In the genomic region with DNA sequence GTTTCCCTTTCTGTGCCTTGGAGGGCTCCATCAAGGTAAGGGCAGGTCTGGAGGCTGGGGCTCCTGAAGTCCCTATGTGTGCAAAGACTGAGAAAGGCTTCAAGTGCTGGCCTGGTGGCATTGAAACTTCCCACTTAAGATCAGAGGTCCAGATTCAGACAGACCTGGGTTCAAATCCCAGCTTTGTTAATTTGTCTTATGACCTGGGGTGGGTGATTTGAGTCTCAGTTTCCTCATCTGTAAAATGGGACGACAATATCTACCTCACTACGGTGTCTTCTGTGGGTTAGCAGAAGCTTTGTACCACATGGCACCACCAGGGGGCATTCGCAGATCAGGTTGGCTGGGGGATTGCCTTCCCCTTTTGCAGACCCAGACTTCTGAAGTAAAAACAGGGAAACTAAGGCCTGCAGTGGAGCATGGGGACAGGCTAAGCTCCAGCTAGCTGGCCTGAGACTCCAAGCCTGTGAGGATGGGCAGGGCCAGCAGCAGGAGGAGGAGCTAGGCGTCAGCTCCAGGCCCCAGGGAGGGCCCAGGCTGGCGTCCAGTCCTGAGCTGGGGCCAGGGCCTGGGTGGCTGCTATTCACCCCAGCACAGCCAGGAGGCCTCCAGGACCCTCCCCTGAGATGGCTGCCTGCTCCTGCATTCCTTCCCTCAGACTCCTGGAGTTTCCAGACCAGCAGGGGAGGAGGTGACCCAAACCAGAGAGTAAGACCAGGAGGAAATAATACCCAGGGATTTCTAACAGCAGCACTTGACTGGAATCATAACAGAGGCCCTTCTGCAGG, we compare ENCODE assay signal across 8 cellular contexts. TPM values are rescaled to one million over a fixed set of nuclear protein-coding genes. Genes with fewer than 3 reads are reported as not detected.
DNase-seq lines count a peak whose midpoint lies in the region; ATAC-seq and TF ChIP-seq lines count a peak whose summit lies in the region.

No MANE protein-coding gene starts in this region.

- 16 to 17% methylated on average over 5 of the region's 5 CpGs for WGBS in tibial nerve, 2 donors

- peaks cover 7 to 59% (median 27%) of the 10 kb centered on the region in 4 donors for H3K4me1 ChIP-seq in tibial nerve

- peak overlapping the region; percentile 69 for H3K27ac Mint-ChIP-seq in T-helper 1 cell treated with Interleukin-12 subunit alpha and Interleukin-12 subunit beta and Interleukin-4 antibody, amounts not matched to agents 30 μg/mL and 1 μg/mL, for 36 hours

- TF ChIP-seq CTCF in tibial nerve (IDR thresholded peaks at IDR 0.05): peak; percentile 66 to 93 (median 86)

- intact Hi-C loops in left cardiac atrium (cut with DNase I): loop anchor here (1.0 to 5.0 kb wide), 2 partner anchors 99 kb away; partner anchors contain the start of gene RNF215 (in 2 of the 2)
- intact Hi-C loops in posterior cingulate gyrus (cut with DNase I): loop anchor here (1.0 to 2.0 kb wide), 2 partner anchors 39 to 99 kb away; partner anchors contain the start of genes RNF215 and TBC1D10A

- peak; percentile 34 to 86 for TF ChIP-seq EP300 in tibial nerve (IDR thresholded peaks at IDR 0.05)

- no peaks in the 10 kb centered on the region for H3K27me3 Mint-ChIP-seq in T-helper 1 cell treated with Interleukin-12 subunit alpha and Interleukin-12 subunit beta and Interleukin-4 antibody, amounts not matched to agents 30 μg/mL and 1 μg/mL, for 36 hours (ENCODE audit: low read depth)

- peak; percentile 66 to 67 for ATAC-seq in left cardiac atrium
- no peak for ATAC-seq in GM21390 (IDR thresholded peaks at IDR 0.05; ENCODE audit: unreplicated experiment)

- no peaks in the 10 kb centered on the region for H3K9me3 ChIP-seq in tibial nerve

- H3K36me3 ChIP-seq in tibial nerve: peaks cover 0 to 53% (median 2%) of the 10 kb centered on the region in 3 donors

- peak; percentile 92 for DNase-seq in ELR (ENCODE audit: low read depth)
- DNase-seq in LoVo (ENCODE audit: low spot score): peak; percentile 79
- peak in 52 of 56 donors; percentile 35 to 88 (median 67) for DNase-seq in amygdala (lab: John Stamatoyannopoulos, UW)
- peak; percentile 89 for DNase-seq in left cardiac atrium
- DNase-seq in posterior cingulate gyrus: peak; percentile 55 to 94 (median 80)
- peak; percentile 78 to 92 for DNase-seq in tibial nerve (ENCODE audit: low spot score in 2 of 2)

- TF ChIP-seq POLR2A in tibial nerve (IDR thresholded peaks at IDR 0.05): peak; percentile 25 to 73

- H3K36me3 Mint-ChIP-seq in T-helper 1 cell treated with Interleukin-12 subunit alpha and Interleukin-12 subunit beta and Interleukin-4 antibody, amounts not matched to agents 30 μg/mL and 1 μg/mL, for 36 hours (ENCODE audit: low read depth): peaks cover 11% of the 10 kb centered on the region

- H3K27ac ChIP-seq in tibial nerve: peak overlapping the region; percentile 93 to 96 (median 94)

- H3K9me3 Mint-ChIP-seq in T-helper 1 cell treated with Interleukin-12 subunit alpha and Interleukin-12 subunit beta and Interleukin-4 antibody, amounts not matched to agents 30 μg/mL and 1 μg/mL, for 36 hours: no peaks in the 10 kb centered on the region

- peaks cover 45% of the 10 kb centered on the region for H3K4me1 Mint-ChIP-seq in T-helper 1 cell treated with Interleukin-12 subunit alpha and Interleukin-12 subunit beta and Interleukin-4 antibody, amounts not matched to agents 30 μg/mL and 1 μg/mL, for 36 hours (ENCODE audit: low read depth)

- no peaks in the 10 kb centered on the region for H3K27me3 ChIP-seq in tibial nerve

- peak overlapping the region; percentile 80 to 97 (median 92) for H3K4me3 ChIP-seq in tibial nerve

- peak overlapping the region; percentile 82 for H3K4me3 Mint-ChIP-seq in T-helper 1 cell treated with Interleukin-12 subunit alpha and Interleukin-12 subunit beta and Interleukin-4 antibody, amounts not matched to agents 30 μg/mL and 1 μg/mL, for 36 hours

RNA-seq across cellular contexts. Expression of gene CASTOR1, which starts 1.5 kb away (rescaled TPM):
- total RNA-seq in left cardiac atrium (1 to 10 TPM; 7.4 to 9.4 TPM), tibial nerve (10 to 100 TPM; 38.7 to 57.9 (median 45.3) TPM)

RNA-seq across cellular contexts. Expression of gene OSM, which starts 21.2 kb away (rescaled TPM):
- total RNA-seq in left cardiac atrium (1 to 10 TPM in 1 of 2 donors, under 1 TPM in 1; 0.56 to 1.4 TPM), tibial nerve (10 to 100 TPM in 1 of 4 donors, 1 to 10 TPM in 3; 1.4 to 19.7 (median 4.2) TPM)

RNA-seq across cellular contexts. Expression of gene TBC1D10A, which starts 38.9 kb away (rescaled TPM):
- total RNA-seq in left cardiac atrium (10 to 100 TPM; 11.9 to 12.3 TPM), tibial nerve (10 to 100 TPM; 46.8 to 63.9 (median 52.1) TPM)

RNA-seq across cellular contexts. Expression of gene LIF, which starts 41.3 kb away (rescaled TPM):
- total RNA-seq in left cardiac atrium: 1 to 10 TPM in 1 of 2 donors, under 1 TPM in 1; 0.94 to 7.0 TPM
- total RNA-seq in tibial nerve: under 1 TPM; 0.30 to 0.84 (median 0.72) TPM
